Comparison of ENCODE assay signal across 8 cellular contexts in the genomic region with DNA sequence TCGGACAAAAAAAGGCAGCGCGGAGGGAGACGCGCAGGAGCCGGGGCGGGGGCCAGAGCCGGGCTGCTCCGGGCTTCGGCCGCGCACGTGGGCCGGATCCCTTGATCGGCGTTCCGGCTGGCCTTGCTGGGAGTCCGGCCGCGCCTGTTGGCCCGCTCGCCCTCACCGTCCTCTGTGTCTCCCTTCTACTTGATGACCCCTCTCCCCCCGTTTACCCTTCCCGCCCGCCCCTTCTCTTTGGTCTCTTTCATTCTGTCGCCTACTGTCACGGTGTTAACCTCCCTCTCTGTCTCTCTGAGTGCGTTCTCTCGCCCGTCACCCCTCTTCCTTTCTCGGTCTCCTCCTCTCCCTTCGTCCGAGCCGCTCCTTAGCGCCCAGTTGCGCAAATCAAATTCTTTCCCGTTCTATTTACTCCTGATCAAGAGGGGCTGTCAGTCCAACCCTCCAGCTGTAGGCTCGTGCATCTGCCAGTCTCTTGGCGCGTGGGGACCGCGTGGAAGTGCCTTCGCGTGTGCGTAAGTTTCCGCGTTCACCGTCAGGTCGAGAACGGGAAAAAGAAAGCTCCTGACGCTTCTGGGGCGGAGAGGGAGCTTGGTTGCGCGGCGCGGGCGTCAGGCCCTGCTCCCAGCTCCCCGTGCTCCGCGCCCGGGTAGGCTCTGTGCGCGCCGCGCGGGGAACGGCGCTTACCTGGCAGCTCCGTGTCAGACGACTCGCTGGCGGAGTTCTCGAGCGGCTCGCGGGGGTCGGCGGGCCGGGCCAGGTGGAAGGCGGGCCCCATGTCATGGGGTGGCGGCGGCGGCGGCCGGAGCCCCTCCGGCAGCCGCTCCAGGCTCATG.
DNase-seq lines count a peak whose midpoint lies in the region; TF ChIP-seq lines count a peak whose summit lies in the region.

No MANE protein-coding gene starts in this region.

- peak overlapping the region; percentile 81 for H2AFZ ChIP-seq in OCI-LY3 (ENCODE audit: low read depth, low read length)

- POLR2A ChIA-PET in AG04449 (lab: Yijun Ruan, JAX): interaction anchor here (0.9 to 1.5 kb wide), 2 partner anchors 188 to 354 kb away, joined by 3 read pairs; partner anchors contain the start of gene C5orf24

- peaks cover 3% of the 10 kb centered on the region for H3K9me3 Mint-ChIP-seq in nephron progenitor cell

- peak overlapping the region; percentile 94 for H3K4me2 ChIP-seq in OCI-LY3 (ENCODE audit: low read length)

- H3K9ac ChIP-seq in OCI-LY3 (ENCODE audit: low read length): peak overlapping the region; percentile 100

- no peak overlapping the region for H3K27ac Mint-ChIP-seq in nephron progenitor cell

- H3K27ac ChIP-seq in OCI-LY3 (ENCODE audit: low read length): peak overlapping the region; percentile 70
- no peak overlapping the region for H3K27ac ChIP-seq in effector memory CD4-positive, alpha-beta T cell (ENCODE audit: insufficient read depth, low read length, poor library complexity, severe bottlenecking)

- H3K4me3 Mint-ChIP-seq in nephron progenitor cell: peak overlapping the region; percentile 73

- H3K9me3 ChIP-seq in OCI-LY3 (ENCODE audit: insufficient read depth, low read length): no peaks in the 10 kb centered on the region
- no peaks in the 10 kb centered on the region for H3K9me3 ChIP-seq in effector memory CD4-positive, alpha-beta T cell (ENCODE audit: control insufficient read depth, low read length)

- in situ Hi-C loops in GM13977 (cut with MboI; ENCODE audit: low pct_unique_long_range_greater_than_20kb, low sequenced_read_pairs, unreplicated experiment): no loop called here

- H4K20me1 ChIP-seq in OCI-LY3 (ENCODE audit: insufficient read depth, low read length): 0 out of 2 replicates have a peak, but pooled peaks cover 3% of the 10 kb centered on the region

- H3K79me2 ChIP-seq in OCI-LY3 (ENCODE audit: low read length): peaks cover 45% of the 10 kb centered on the region

- CTCF ChIA-PET in AG04449 (lab: Yijun Ruan, JAX): interaction anchor here (0.9 to 3.5 kb wide), 3 partner anchors 154 to 294 kb away, joined by 3 to 10 read pairs (median 5); no protein-coding TSS in a partner anchor

- peak overlapping the region; percentile 72 for H3K4me3 ChIP-seq in AG04449 (ENCODE audit: low read depth, low read length)
- peak overlapping the region; percentile 71 for H3K4me3 ChIP-seq in GM12875 (ENCODE audit: low read depth, low read length)
- H3K4me3 ChIP-seq in OCI-LY3 (ENCODE audit: low read length): peak overlapping the region; percentile 100
- peak overlapping the region; percentile 47 for H3K4me3 ChIP-seq in effector memory CD4-positive, alpha-beta T cell (ENCODE audit: insufficient read depth, low read depth, low read length, poor library complexity, severe bottlenecking)

- peaks cover 40% of the 10 kb centered on the region for H3K4me1 Mint-ChIP-seq in nephron progenitor cell

- H3K36me3 Mint-ChIP-seq in nephron progenitor cell (ENCODE audit: low read depth): no peaks in the 10 kb centered on the region

- no peak for DNase-seq in AG04449 (ENCODE audit: low read depth, low spot score)
- no peak for DNase-seq in effector memory CD4-positive, alpha-beta T cell
- DNase-seq in nephron progenitor cell: peak; percentile 61
- no peak for DNase-seq in activated gamma-delta T cell treated with Interleukin-2 at 50 U/mL for 16 hours
- DNase-seq in GM13977 (ENCODE audit: low spot score): no peak
- no peak for DNase-seq in NCI-H2107 (lab: John Stamatoyannopoulos, UW)

- H3K27me3 ChIP-seq in OCI-LY3 (ENCODE audit: low read depth, low read length): no peaks in the 10 kb centered on the region
- peaks cover 67% of the 10 kb centered on the region for H3K27me3 ChIP-seq in effector memory CD4-positive, alpha-beta T cell (replicated peaks; ENCODE audit: control insufficient read depth, insufficient read depth, low read length, poor library complexity, severe bottlenecking)

- TF ChIP-seq CTCF in AG04449 (IDR thresholded peaks at IDR 0.05; ENCODE audit: insufficient read depth, low read length, missing control alignments) (no peak), GM12875 (IDR thresholded peaks at IDR 0.05; ENCODE audit: borderline replicate concordance, insufficient read depth, low read depth, low read length) (no peak), OCI-LY3 (IDR thresholded peaks at IDR 0.05; ENCODE audit: low read depth, low read length) (no peak), nephron progenitor cell (IDR thresholded peaks at IDR 0.05) (no peak), GM13977 (IDR thresholded peaks at IDR 0.05; ENCODE audit: extremely low read depth, insufficient read depth, missing control alignments) (no peak)

- H3K4me1 ChIP-seq in OCI-LY3 (ENCODE audit: low read length): peaks cover 12% of the 10 kb centered on the region
- peaks cover 17% of the 10 kb centered on the region for H3K4me1 ChIP-seq in effector memory CD4-positive, alpha-beta T cell (ENCODE audit: control insufficient read depth, insufficient read depth, low read length, poor library complexity, severe bottlenecking)

- peaks cover 94% of the 10 kb centered on the region for H3K27me3 Mint-ChIP-seq in nephron progenitor cell (ENCODE audit: low read depth, poor library complexity)

- no peaks in the 10 kb centered on the region for H3K36me3 ChIP-seq in OCI-LY3 (replicated peaks; ENCODE audit: low read depth, low read length)
- no peaks in the 10 kb centered on the region for H3K36me3 ChIP-seq in effector memory CD4-positive, alpha-beta T cell (ENCODE audit: control insufficient read depth, insufficient read depth, low read length)

Comparison
In these comparisons a context has a peak if more than half of its experiments do, and no peak if none do; other contexts are left out.
1. H3K4me3 ChIP-seq: peak in every context shown above with its lines; median percentile 100 in OCI-LY3; 72 in AG04449; 71 in GM12875; 47 in effector memory CD4-positive, alpha-beta T cell.